In genomic region chr4:168113059-168113458, GRCh38 we compare ENCODE assay signal across 18 cellular contexts. TPM values are rescaled to one million over a fixed set of nuclear protein-coding genes. Genes with fewer than 3 reads are reported as not detected.
"Had no signal": no experiment of that assay in that cellular context is flagged by ENCODE, and none has a peak within 500 bp of the region (broad histone marks: within the 10 kb centered on the region; RNA-seq: fewer than 3 reads in every experiment).

No MANE protein-coding gene starts in this region.

RNA-seq across cellular contexts. Expression of gene ANXA10, which starts 20.7 kb away (rescaled TPM):
- total RNA-seq: activated naive CD4-positive, alpha-beta T cell treated with anti-CD3 and anti-CD28 coated beads for 36 hours; activated naive CD4-positive, alpha-beta T cell treated with anti-CD3 and anti-CD28 coated beads, Interleukin-2, amount 50 U/mL, for 72 hours; activated naive CD8-positive, alpha-beta T cell treated with anti-CD3 and anti-CD28 coated beads for 36 hours; activated naive CD8-positive, alpha-beta T cell treated with anti-CD3 and anti-CD28 coated beads, Interleukin-2, amount 10 ng/mL, durations not matched to agents 7 days and 5 days; activated T-cell treated with anti-CD3 and anti-CD28 coated beads, Interleukin-2, amount 50 U/mL, for 4 hours; activated T-cell treated with anti-CD3 and anti-CD28 coated beads, Interleukin-2, amount 50 U/mL, for 72 hours; activated T-helper 1 cell treated with anti-CD3 and anti-CD28 coated beads, Interleukin-12 subunit alpha, Interleukin-12 subunit beta, Interleukin-2, Interleukin-4 antibody, amounts not matched to agents 30 ng/mL and 10 ng/mL and 1 ng/mL, durations not matched to agents 14 hours and 24 hours and 36 hours; activated T-helper 17 cell treated with anti-CD3 and anti-CD28 coated beads, Interleukin-2, amount 50 U/mL, for 72 hours; activated T-helper 2 cell treated with anti-CD3 and anti-CD28 coated beads, Interferon-gamma antibody, Interleukin-2, Interleukin-4, amounts not matched to agents 10 μg/mL and 5 μg/mL and 100 μg/mL, durations not matched to agents 14 hours and 24 hours and 36 hours; adrenal gland; aorta; ascending aorta; astrocyte; breast epithelium; cardiac muscle cell; cardiac septum; cerebellum; chondrocyte had no signal
- polyA plus RNA-seq: adrenal gland, cardiac muscle cell had no signal
